ENCODE assay signal across 8 cellular contexts in genomic region chr7:77330169-77330882, GRCh38.
A peak's percentile ranks its signal among the peaks of the same experiment; 100 is the strongest.
DNase-seq lines count a peak whose midpoint lies in the region; ATAC-seq and TF ChIP-seq lines count a peak whose summit lies in the region.

No MANE protein-coding gene starts in this region.

- no peak for TF ChIP-seq POLR2A in Peyer's patch (IDR thresholded peaks at IDR 0.05)

- H3K36me3 ChIP-seq in Peyer's patch: no peaks in the 10 kb centered on the region

- H3K4me3 Mint-ChIP-seq in activated naive CD4-positive, alpha-beta T cell treated with anti-CD3 and anti-CD28 coated beads, Interleukin-2, amount 50 U/mL, for 24 hours: peak overlapping the region; percentile 49
- no peak overlapping the region for H3K4me3 Mint-ChIP-seq in activated naive CD4-positive, alpha-beta T cell treated with anti-CD3 and anti-CD28 coated beads, Interleukin-2, amount 10 ng/mL, durations not matched to agents 7 days and 5 days

- H3K27ac Mint-ChIP-seq in activated naive CD4-positive, alpha-beta T cell treated with anti-CD3 and anti-CD28 coated beads, Interleukin-2, amount 50 U/mL, for 24 hours: peak overlapping the region; percentile 51
- no peak overlapping the region for H3K27ac Mint-ChIP-seq in activated naive CD4-positive, alpha-beta T cell treated with anti-CD3 and anti-CD28 coated beads, Interleukin-2, amount 10 ng/mL, durations not matched to agents 7 days and 5 days

- no peaks in the 10 kb centered on the region for H3K9me3 Mint-ChIP-seq in activated naive CD4-positive, alpha-beta T cell treated with anti-CD3 and anti-CD28 coated beads, Interleukin-2, amount 50 U/mL, for 24 hours
- H3K9me3 Mint-ChIP-seq in activated naive CD4-positive, alpha-beta T cell treated with anti-CD3 and anti-CD28 coated beads, Interleukin-2, amount 10 ng/mL, durations not matched to agents 7 days and 5 days: no peaks in the 10 kb centered on the region

- DNase-seq in activated naive CD4-positive, alpha-beta T cell treated with anti-CD3 and anti-CD28 coated beads, Interleukin-2, amount 10 ng/mL, durations not matched to agents 7 days and 5 days: no peak
- DNase-seq in Peyer's patch (no peak), NCI-H526 (lab: John Stamatoyannopoulos, UW) (no peak), foreskin melanocyte (no peak), NCI-H187 (lab: John Stamatoyannopoulos, UW) (no peak)

- H3K9me3 ChIP-seq in Peyer's patch: no peaks in the 10 kb centered on the region

- H3K4me3 ChIP-seq in Peyer's patch: no peak overlapping the region

- H3K27ac ChIP-seq in Peyer's patch (peak overlapping the region in 3 of 4 donors; percentile 5 to 28 (median 22)), layer of hippocampus (ENCODE audit: low read depth, low read length) (peak overlapping the region; percentile 12)

- TF ChIP-seq CTCF in Peyer's patch (IDR thresholded peaks at IDR 0.05): no peak

- CTCF ChIA-PET in activated naive CD4-positive, alpha-beta T cell treated with anti-CD3 and anti-CD28 coated beads, Interleukin-2, amount 10 ng/mL, durations not matched to agents 7 days and 5 days (lab: Charles Lee): interaction anchor here (3.6 kb wide), 1 partner anchor 83 kb away, joined by 33 read pairs; no protein-coding TSS in a partner anchor

- H3K27me3 Mint-ChIP-seq in activated naive CD4-positive, alpha-beta T cell treated with anti-CD3 and anti-CD28 coated beads, Interleukin-2, amount 50 U/mL, for 24 hours: no peaks in the 10 kb centered on the region
- H3K27me3 Mint-ChIP-seq in activated naive CD4-positive, alpha-beta T cell treated with anti-CD3 and anti-CD28 coated beads, Interleukin-2, amount 10 ng/mL, durations not matched to agents 7 days and 5 days: no peaks in the 10 kb centered on the region

- ATAC-seq in HG02981 (IDR thresholded peaks at IDR 0.05; ENCODE audit: unreplicated experiment): peak; percentile 53

- H3K4me1 Mint-ChIP-seq in activated naive CD4-positive, alpha-beta T cell treated with anti-CD3 and anti-CD28 coated beads, Interleukin-2, amount 50 U/mL, for 24 hours: peaks cover 47% of the 10 kb centered on the region
- peaks cover 59% of the 10 kb centered on the region for H3K4me1 Mint-ChIP-seq in activated naive CD4-positive, alpha-beta T cell treated with anti-CD3 and anti-CD28 coated beads, Interleukin-2, amount 10 ng/mL, durations not matched to agents 7 days and 5 days

- H3K27me3 ChIP-seq in Peyer's patch (no peaks in the 10 kb centered on the region), layer of hippocampus (ENCODE audit: control insufficient read depth, insufficient read depth, low read length) (no peaks in the 10 kb centered on the region)

- H3K36me3 Mint-ChIP-seq in activated naive CD4-positive, alpha-beta T cell treated with anti-CD3 and anti-CD28 coated beads, Interleukin-2, amount 50 U/mL, for 24 hours: peaks cover 7% of the 10 kb centered on the region
- peaks cover 2% of the 10 kb centered on the region for H3K36me3 Mint-ChIP-seq in activated naive CD4-positive, alpha-beta T cell treated with anti-CD3 and anti-CD28 coated beads, Interleukin-2, amount 10 ng/mL, durations not matched to agents 7 days and 5 days

- H3K4me1 ChIP-seq in Peyer's patch: peaks cover 0 to 8% (median 1%) of the 10 kb centered on the region in 4 donors
